In genomic region chr6:57316581-57317059, GRCh38 we compare ENCODE assay signal across 8 cellular contexts. TPM values are rescaled to one million over a fixed set of nuclear protein-coding genes. Genes with fewer than 3 reads are reported as not detected.
A peak's percentile ranks its signal among the peaks of the same experiment; 100 is the strongest.
DNase-seq lines count a peak whose midpoint lies in the region; ATAC-seq and TF ChIP-seq lines count a peak whose summit lies in the region.

No MANE protein-coding gene starts in this region.

- peak overlapping the region; percentile 97 for H3K4me3 Mint-ChIP-seq in activated CD4-positive, alpha-beta T cell treated with anti-CD3 and anti-CD28 coated beads, Interleukin-2, amount 10 ng/mL, durations not matched to agents 7 days and 5 days

- CTCF ChIA-PET in activated CD4-positive, alpha-beta T cell treated with anti-CD3 and anti-CD28 coated beads, Interleukin-2, amount 10 ng/mL, durations not matched to agents 7 days and 5 days (lab: Charles Lee): interaction anchor here (0.6 to 3.3 kb wide), 10 partner anchors 13 to 686 kb away, joined by 3 to 27 read pairs (median 3); no protein-coding TSS in a partner anchor

- peak; percentile 94 for ATAC-seq in HG03439 (IDR thresholded peaks at IDR 0.05; ENCODE audit: unreplicated experiment)
- ATAC-seq in right lobe of liver: peak; percentile 94 to 95 (median 95)

- H3K4me1 ChIP-seq in BLaER1 (peaks cover 23% of the 10 kb centered on the region), right lobe of liver (peaks cover 0 to 5% (median 0%) of the 10 kb centered on the region in 4 donors)

- peak overlapping the region; percentile 85 for H3K4me2 ChIP-seq in BLaER1

- peak overlapping the region; percentile 70; the same call in 1 of the 2 replicates for H3K27ac ChIP-seq in BLaER1
- H3K27ac ChIP-seq in dorsolateral prefrontal cortex: peak overlapping the region in 56 of 59 donors; percentile 39 to 92 (median 77)
- H3K27ac ChIP-seq in right lobe of liver: peak overlapping the region; percentile 31 to 69 (median 39)

- POLR2A ChIA-PET in activated CD4-positive, alpha-beta T cell treated with anti-CD3 and anti-CD28 coated beads, Interleukin-2, amount 10 ng/mL, durations not matched to agents 7 days and 5 days (lab: Charles Lee): no interaction called here

- H3K9me3 ChIP-seq in BLaER1 (no peaks in the 10 kb centered on the region), right lobe of liver (no peaks in the 10 kb centered on the region)

- H3K27me3 ChIP-seq in BLaER1 (no peaks in the 10 kb centered on the region), dorsolateral prefrontal cortex (no peaks in the 10 kb centered on the region), right lobe of liver (no peaks in the 10 kb centered on the region)

- H3K4me3 ChIP-seq in BLaER1 (peak overlapping the region; percentile 83), dorsolateral prefrontal cortex (peak overlapping the region; percentile 40 to 98 (median 71)), right lobe of liver (peak overlapping the region; percentile 55 to 61 (median 58))

- H4K20me1 ChIP-seq in BLaER1: no peaks in the 10 kb centered on the region

- 0% methylated on average over 26 of the region's 26 CpGs for WGBS in right lobe of liver (ENCODE audit: insufficient coverage, low coverage, low lambda C conversion rate, missing lambda C conversion rate)

- TF ChIP-seq CTCF in dorsolateral prefrontal cortex (IDR thresholded peaks at IDR 0.05 in 54 of 56, conservative IDR thresholded peaks at IDR 0.05 in 2 of 56; ENCODE audit: low read depth in 1 of 56, partially characterized antibody in 56 of 56) (peak; percentile 67 to 95 (median 85)), right lobe of liver (IDR thresholded peaks at IDR 0.05) (peak; percentile 66 to 83 (median 80))

- H3K27me3 Mint-ChIP-seq in activated CD4-positive, alpha-beta T cell treated with anti-CD3 and anti-CD28 coated beads, Interleukin-2, amount 10 ng/mL, durations not matched to agents 7 days and 5 days: peaks cover 2% of the 10 kb centered on the region

- H3K9ac ChIP-seq in BLaER1: peak overlapping the region; percentile 84

- TF ChIP-seq POLR2A in GM19193 (IDR thresholded peaks at IDR 0.05; ENCODE audit: extremely low read depth, insufficient read depth, insufficient read length): peak; percentile 40
- no peak for TF ChIP-seq POLR2A in right lobe of liver (IDR thresholded peaks at IDR 0.05)

- peak overlapping the region; percentile 97 for H3K27ac Mint-ChIP-seq in activated CD4-positive, alpha-beta T cell treated with anti-CD3 and anti-CD28 coated beads, Interleukin-2, amount 10 ng/mL, durations not matched to agents 7 days and 5 days

- no peaks in the 10 kb centered on the region for H3K9me3 Mint-ChIP-seq in activated CD4-positive, alpha-beta T cell treated with anti-CD3 and anti-CD28 coated beads, Interleukin-2, amount 10 ng/mL, durations not matched to agents 7 days and 5 days

- peaks cover 32% of the 10 kb centered on the region for H3K36me3 Mint-ChIP-seq in activated CD4-positive, alpha-beta T cell treated with anti-CD3 and anti-CD28 coated beads, Interleukin-2, amount 10 ng/mL, durations not matched to agents 7 days and 5 days (ENCODE audit: low read depth)

- peaks cover 31% of the 10 kb centered on the region for H3K36me3 ChIP-seq in BLaER1
- H3K36me3 ChIP-seq in right lobe of liver: peaks cover 0 to 9% (median 0%) of the 10 kb centered on the region in 4 donors

- peaks cover 39% of the 10 kb centered on the region for H3K4me1 Mint-ChIP-seq in activated CD4-positive, alpha-beta T cell treated with anti-CD3 and anti-CD28 coated beads, Interleukin-2, amount 10 ng/mL, durations not matched to agents 7 days and 5 days

- DNase-seq in NCI-H524 (lab: John Stamatoyannopoulos, UW) (peak; percentile 71 to 94), dorsolateral prefrontal cortex (peak; percentile 67 to 89 (median 84)), right lobe of liver (peak; percentile 75 to 83 (median 81))
- peak; percentile 88 for DNase-seq in activated CD4-positive, alpha-beta T cell treated with anti-CD3 and anti-CD28 coated beads, Interleukin-2, amount 10 ng/mL, durations not matched to agents 7 days and 5 days
- peak; percentile 65 to 72 for DNase-seq in stimulated activated CD4-positive, alpha-beta T cell treated with anti-CD3 and anti-CD28 coated beads, Interleukin-4, amount 100 ng/mL, for 48 hours (ENCODE audit: low read depth in 2 of 2)

- intact Hi-C loops in dorsolateral prefrontal cortex (cut with DNase I): loop anchor here (2.0 to 10.0 kb wide), 8 partner anchors 142 to 682 kb away; partner anchors contain the start of genes BAG2 (in 2 of the 2), BEND6 (in 2 of the 2) and KIAA1586 (in 1 of the 2)
- intact Hi-C loops in right lobe of liver (cut with DNase I): loop anchor here in 1 of 2 donors (10.0 kb wide), 1 partner anchor 412 kb away; no protein-coding TSS in a partner anchor

RNA-seq across cellular contexts. Expression of gene PRIM2, which starts 0.8 kb away (rescaled TPM):
- 10 to 100 TPM; 35.7 to 37.7 TPM for total RNA-seq in activated CD4-positive, alpha-beta T cell treated with anti-CD3 and anti-CD28 coated beads, Interleukin-2, amount 10 ng/mL, durations not matched to agents 7 days and 5 days
- total RNA-seq in dorsolateral prefrontal cortex (10 to 100 TPM in 6 of 120 experiments, 1 to 10 TPM in 114; 3.3 to 12.4 (median 6.3) TPM), right lobe of liver (1 to 10 TPM; 2.8 to 5.8 (median 3.7) TPM)

Comparison
In these comparisons a context has a peak if more than half of its experiments do, and no peak if none do; other contexts are left out.
1. Peak in every context shown above with its lines: DNase-seq, ATAC-seq, H3K4me3 ChIP-seq and H3K27ac ChIP-seq.